In genomic region chr6:13830803-13831202, GRCh38 we compare ENCODE assay signal across 23 cellular contexts.
"Had no signal": no experiment of that assay in that cellular context is flagged by ENCODE, and none has a peak within 500 bp of the region (broad histone marks: within the 10 kb centered on the region; RNA-seq: fewer than 3 reads in every experiment).

No MANE protein-coding gene starts in this region.

- H3K4me3 ChIP-seq: lower lobe of right lung, stomach, transverse colon had no signal

- H3K4me1 Mint-ChIP-seq: activated CD8-positive, alpha-beta memory T cell treated with anti-CD3 and anti-CD28 coated beads, Interleukin-2, amount 10 ng/mL, durations not matched to agents 7 days and 5 days; activated naive CD8-positive, alpha-beta T cell treated with anti-CD3 and anti-CD28 coated beads, Interleukin-2, amount 50 U/mL, for 24 hours; natural killer cell had no signal

- H3K9me3 Mint-ChIP-seq: activated CD8-positive, alpha-beta T cell treated with anti-CD3 and anti-CD28 coated beads for 36 hours; natural killer cell had no signal

- H3K36me3 ChIP-seq: lower lobe of right lung, stomach, transverse colon had no signal

- ATAC-seq: activated CD8-positive, alpha-beta memory T cell treated with anti-CD3 and anti-CD28 coated beads, Interleukin-2, amount 10 ng/mL, durations not matched to agents 7 days and 5 days; activated CD8-positive, alpha-beta T cell treated with anti-CD3 and anti-CD28 coated beads for 36 hours; activated naive CD8-positive, alpha-beta T cell treated with anti-CD3 and anti-CD28 coated beads, Interleukin-2, amount 50 U/mL, for 24 hours; left lobe of liver; lower lobe of right lung; natural killer cell had no signal

- H3K4me1 ChIP-seq: lower lobe of right lung, stomach, transverse colon had no signal

- H3K4me3 Mint-ChIP-seq: activated CD4-positive, alpha-beta T cell treated with anti-CD3 and anti-CD28 coated beads, Interleukin-2, amount 10 ng/mL, durations not matched to agents 7 days and 5 days; activated CD8-positive, alpha-beta memory T cell treated with anti-CD3 and anti-CD28 coated beads, Interleukin-2, amount 10 ng/mL, durations not matched to agents 7 days and 5 days; activated CD8-positive, alpha-beta T cell treated with anti-CD3 and anti-CD28 coated beads for 36 hours; activated naive CD8-positive, alpha-beta T cell treated with anti-CD3 and anti-CD28 coated beads, Interleukin-2, amount 50 U/mL, for 24 hours; activated T-helper 1 cell treated with anti-CD3 and anti-CD28 coated beads, Interleukin-12 subunit alpha, Interleukin-12 subunit beta, Interleukin-2, Interleukin-4 antibody, amounts not matched to agents 30 ng/mL and 10 ng/mL and 1 ng/mL, durations not matched to agents 14 hours and 24 hours and 36 hours; natural killer cell; T-helper 2 cell treated with Interferon-gamma antibody and Interleukin-4, amounts not matched to agents 5 μg/mL and 100 μg/mL, for 36 hours had no signal

- H3K27me3 ChIP-seq: stomach, transverse colon had no signal

- H3K9me3 ChIP-seq: lower lobe of right lung, transverse colon had no signal

- H3K27ac ChIP-seq: epithelial cell of prostate, lower lobe of right lung, stomach, transverse colon, VCaP had no signal

- DNase-seq: activated CD4-positive, alpha-beta T cell treated with anti-CD3 and anti-CD28 coated beads, Interleukin-2, amount 10 ng/mL, durations not matched to agents 7 days and 5 days; activated CD4-positive, CD25-positive, alpha-beta regulatory T cell treated with anti-CD3 and anti-CD28 coated beads, Interleukin-2, amount 50 U/mL, for 72 hours; activated CD8-positive, alpha-beta memory T cell treated with anti-CD3 and anti-CD28 coated beads, Interleukin-2, amount 10 ng/mL, durations not matched to agents 7 days and 5 days; activated CD8-positive, alpha-beta T cell treated with anti-CD3 and anti-CD28 coated beads for 36 hours; activated gamma-delta T cell; activated naive CD4-positive, alpha-beta T cell treated with anti-CD3 and anti-CD28 coated beads, Interleukin-2, amount 50 U/mL, for 16 hours; activated naive CD8-positive, alpha-beta T cell treated with anti-CD3 and anti-CD28 coated beads, Interleukin-2, amount 50 U/mL, for 24 hours; activated T-cell treated with anti-CD3 and anti-CD28 coated beads for 4 hours; cerebellar nuclear complex; cortex of kidney; foreskin fibroblast; kidney; lower lobe of right lung; natural killer cell; stimulated activated CD4-positive, alpha-beta T cell treated with anti-CD3 and anti-CD28 coated beads, Interleukin-12 subunit alpha, Interleukin-12 subunit beta, amount 100 ng/mL, for 4 hours; stomach; transverse colon had no signal

- H3K27ac Mint-ChIP-seq: activated CD4-positive, alpha-beta T cell treated with anti-CD3 and anti-CD28 coated beads, Interleukin-2, amount 10 ng/mL, durations not matched to agents 7 days and 5 days; activated CD8-positive, alpha-beta memory T cell treated with anti-CD3 and anti-CD28 coated beads, Interleukin-2, amount 10 ng/mL, durations not matched to agents 7 days and 5 days; activated CD8-positive, alpha-beta T cell treated with anti-CD3 and anti-CD28 coated beads for 36 hours; activated naive CD8-positive, alpha-beta T cell treated with anti-CD3 and anti-CD28 coated beads, Interleukin-2, amount 50 U/mL, for 24 hours; activated T-helper 1 cell treated with anti-CD3 and anti-CD28 coated beads, Interleukin-12 subunit alpha, Interleukin-12 subunit beta, Interleukin-2, Interleukin-4 antibody, amounts not matched to agents 30 ng/mL and 10 ng/mL and 1 ng/mL, durations not matched to agents 14 hours and 24 hours and 36 hours; natural killer cell; progenitor cell of endocrine pancreas; T-helper 2 cell treated with Interferon-gamma antibody and Interleukin-4, amounts not matched to agents 5 μg/mL and 100 μg/mL, for 36 hours had no signal

- H3K36me3 Mint-ChIP-seq: activated CD8-positive, alpha-beta memory T cell treated with anti-CD3 and anti-CD28 coated beads, Interleukin-2, amount 10 ng/mL, durations not matched to agents 7 days and 5 days; natural killer cell had no signal
